Comparison of ENCODE assay signal across 27 cellular contexts in genomic region chr1:156384658-156385057, GRCh38. TPM values are rescaled to one million over a fixed set of nuclear protein-coding genes. Genes with fewer than 3 reads are reported as not detected.
"Had no signal": no experiment of that assay in that cellular context is flagged by ENCODE, and none has a peak within 500 bp of the region (broad histone marks: within the 10 kb centered on the region; RNA-seq: fewer than 3 reads in every experiment).

No MANE protein-coding gene starts in this region.

- H3K36me3 Mint-ChIP-seq: immature natural killer cell, mesothelial cell of epicardium, naive B cell, type B pancreatic cell had no signal

- H3K27me3 ChIP-seq: uterus had no signal

- H3K4me3 ChIP-seq: breast epithelium, coronary artery, heart left ventricle, right atrium auricular region, uterus had no signal

- H3K9me3 ChIP-seq: breast epithelium, heart left ventricle, right atrium auricular region, uterus had no signal

- H3K27ac ChIP-seq: breast epithelium, coronary artery, heart left ventricle, right atrium auricular region, uterus, VCaP had no signal

- DNase-seq: activated CD4-positive, alpha-beta T cell treated with anti-CD3 and anti-CD28 coated beads for 48 hours; activated CD4-positive, alpha-beta T cell treated with anti-CD3 and anti-CD28 coated beads, Interleukin-2, amount 50 U/mL, for 48 hours; activated CD8-positive, alpha-beta memory T cell treated with anti-CD3 and anti-CD28 coated beads for 24 hours; activated effector memory CD4-positive, alpha-beta T cell treated with anti-CD3 and anti-CD28 coated beads, Interleukin-2, amount 50 U/mL, for 16 hours; activated naive CD4-positive, alpha-beta T cell treated with anti-CD3 and anti-CD28 coated beads for 36 hours; foreskin fibroblast; immature natural killer cell; kidney; naive B cell; occipital lobe; stimulated activated CD4-positive, alpha-beta T cell treated with anti-CD3 and anti-CD28 coated beads, Interleukin-2, amount 100 ng/mL, for 48 hours; stimulated activated naive CD4-positive, alpha-beta T cell treated with Interleukin-2 at 50 U/mL for 16 hours; uterus had no signal

- FAIRE-seq: endothelial cell of umbilical vein, kidney, TTC549 had no signal

- H3K9me3 Mint-ChIP-seq: activated naive CD4-positive, alpha-beta T cell treated with anti-CD3 and anti-CD28 coated beads for 36 hours; activated T-helper 1 cell treated with anti-CD3 and anti-CD28 coated beads, Interleukin-12 subunit alpha, Interleukin-12 subunit beta, Interleukin-2, Interleukin-4 antibody, amounts not matched to agents 30 ng/mL and 10 ng/mL and 1 ng/mL, durations not matched to agents 14 hours and 24 hours and 36 hours; central memory CD8-positive, alpha-beta T cell; immature natural killer cell; mesothelial cell of epicardium; naive B cell; neural crest cell; type B pancreatic cell had no signal

- H3K36me3 ChIP-seq: breast epithelium, heart left ventricle, right atrium auricular region, uterus had no signal

- H3K4me3 Mint-ChIP-seq: activated naive CD4-positive, alpha-beta T cell treated with anti-CD3 and anti-CD28 coated beads for 36 hours; activated T-helper 1 cell treated with anti-CD3 and anti-CD28 coated beads, Interleukin-12 subunit alpha, Interleukin-12 subunit beta, Interleukin-2, Interleukin-4 antibody, amounts not matched to agents 30 ng/mL and 10 ng/mL and 1 ng/mL, durations not matched to agents 14 hours and 24 hours and 36 hours; central memory CD8-positive, alpha-beta T cell; immature natural killer cell; mesothelial cell of epicardium; naive B cell; neural crest cell; type B pancreatic cell had no signal

- H3K4me1 ChIP-seq: breast epithelium had no signal

- H3K27ac Mint-ChIP-seq: activated naive CD4-positive, alpha-beta T cell treated with anti-CD3 and anti-CD28 coated beads for 36 hours; activated T-helper 1 cell treated with anti-CD3 and anti-CD28 coated beads, Interleukin-12 subunit alpha, Interleukin-12 subunit beta, Interleukin-2, Interleukin-4 antibody, amounts not matched to agents 30 ng/mL and 10 ng/mL and 1 ng/mL, durations not matched to agents 14 hours and 24 hours and 36 hours; immature natural killer cell; mesothelial cell of epicardium; type B pancreatic cell had no signal

RNA-seq across cellular contexts. Expression of gene RHBG, which starts 15.6 kb away (rescaled TPM):
- total RNA-seq: activated naive CD4-positive, alpha-beta T cell treated with anti-CD3 and anti-CD28 coated beads for 36 hours; activated T-helper 1 cell treated with anti-CD3 and anti-CD28 coated beads, Interleukin-12 subunit alpha, Interleukin-12 subunit beta, Interleukin-2, Interleukin-4 antibody, amounts not matched to agents 30 ng/mL and 10 ng/mL and 1 ng/mL, durations not matched to agents 14 hours and 24 hours and 36 hours; breast epithelium; endothelial cell of umbilical vein; neural crest cell; occipital lobe; pulmonary artery endothelial cell; right atrium auricular region; T-helper 1 cell treated with Interleukin-12 subunit alpha and Interleukin-12 subunit beta and Interleukin-4 antibody, amounts not matched to agents 30 ng/mL and 1 ng/mL, for 36 hours had no signal
- polyA plus RNA-seq: endothelial cell of umbilical vein, heart left ventricle, immature natural killer cell had no signal

RNA-seq across cellular contexts. Expression of gene TSACC, which starts 46.3 kb away (rescaled TPM):
- total RNA-seq: activated T-helper 1 cell treated with anti-CD3 and anti-CD28 coated beads, Interleukin-12 subunit alpha, Interleukin-12 subunit beta, Interleukin-2, Interleukin-4 antibody, amounts not matched to agents 30 ng/mL and 10 ng/mL and 1 ng/mL, durations not matched to agents 14 hours and 24 hours and 36 hours; kidney; mesothelial cell of epicardium; occipital lobe; pulmonary artery endothelial cell; right atrium auricular region; T-helper 1 cell treated with Interleukin-12 subunit alpha and Interleukin-12 subunit beta and Interleukin-4 antibody, amounts not matched to agents 30 ng/mL and 1 ng/mL, for 36 hours; uterus had no signal
- polyA plus RNA-seq: heart left ventricle had no signal
